ENCODE assay signal across 16 cellular contexts in the genomic region with DNA sequence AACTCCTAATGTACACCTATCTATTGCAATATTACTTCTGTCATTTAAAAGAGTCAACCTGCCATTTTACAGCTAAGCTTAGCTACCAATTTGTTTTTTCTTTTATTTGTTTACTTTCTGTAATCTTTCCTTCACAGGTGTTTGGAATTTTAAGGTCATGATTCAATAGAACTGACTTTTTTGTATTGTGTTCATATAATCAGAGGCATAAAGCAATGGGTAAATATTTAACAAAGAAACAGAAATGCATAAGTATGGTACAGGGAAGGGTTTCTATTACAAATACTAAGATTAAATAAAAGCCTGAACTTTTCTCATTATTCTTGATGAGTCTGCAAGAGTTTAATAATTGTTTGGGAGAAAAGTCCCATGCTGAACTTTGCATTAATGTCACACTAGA. TPM values are rescaled to one million over a fixed set of nuclear protein-coding genes. Genes with fewer than 3 reads are reported as not detected.
A peak's percentile ranks its signal among the peaks of the same experiment; 100 is the strongest.
DNase-seq lines count a peak whose midpoint lies in the region; TF ChIP-seq lines count a peak whose summit lies in the region.
"Had no signal": no experiment of that assay in that cellular context is flagged by ENCODE, and none has a peak within 500 bp of the region (broad histone marks: within the 10 kb centered on the region; RNA-seq: fewer than 3 reads in every experiment).

No MANE protein-coding gene starts in this region.

- no peaks in the 10 kb centered on the region for H3K27me3 ChIP-seq in OCI-LY3 (ENCODE audit: low read depth, low read length)
- H3K27me3 ChIP-seq in effector memory CD4-positive, alpha-beta T cell (replicated peaks; ENCODE audit: control insufficient read depth, insufficient read depth, low read length, poor library complexity, severe bottlenecking), result no peaks in the 10 kb centered on the region
- H3K27me3 ChIP-seq: BLaER1 had no signal

- no peak overlapping the region for H3K27ac ChIP-seq in OCI-LY3 (ENCODE audit: low read length)
- H3K27ac ChIP-seq in effector memory CD4-positive, alpha-beta T cell (ENCODE audit: insufficient read depth, low read length, poor library complexity, severe bottlenecking), result no peak overlapping the region
- H3K27ac ChIP-seq in RWPE1, result no peak overlapping the region
- H3K27ac ChIP-seq: BLaER1 had no signal

- peaks cover 15% of the 10 kb centered on the region for H3K4me1 ChIP-seq in OCI-LY3 (ENCODE audit: low read length)
- no peaks in the 10 kb centered on the region for H3K4me1 ChIP-seq in effector memory CD4-positive, alpha-beta T cell (ENCODE audit: control insufficient read depth, insufficient read depth, low read length, poor library complexity, severe bottlenecking)

- peak overlapping the region in 1 of 2 donors; percentile 62 for H3K4me3 Mint-ChIP-seq in CD14-positive monocyte
- H3K4me3 Mint-ChIP-seq in dendritic cell treated with granulocyte-macrophage colony-stimulating factor and Interleukin-4, amounts not matched to agents 40 ng/mL and 50 ng/mL, for 4 days, result no peak overlapping the region
- no peak overlapping the region for H3K4me3 Mint-ChIP-seq in progenitor cell of endocrine pancreas (ENCODE audit: low read depth)
- H3K4me3 Mint-ChIP-seq in mesothelial cell of epicardium, result no peak overlapping the region
- H3K4me3 Mint-ChIP-seq: CD8-positive, alpha-beta T cell; GM23338; IgD-negative memory B cell had no signal

- peaks cover 0 to 2% (median 1%) of the 10 kb centered on the region in 3 donors for H3K27me3 Mint-ChIP-seq in CD14-positive monocyte (ENCODE audit: low read depth in 3 of 3)
- no peaks in the 10 kb centered on the region for H3K27me3 Mint-ChIP-seq in dendritic cell treated with granulocyte-macrophage colony-stimulating factor and Interleukin-4, amounts not matched to agents 40 ng/mL and 50 ng/mL, for 4 days
- H3K27me3 Mint-ChIP-seq in progenitor cell of endocrine pancreas, result no peaks in the 10 kb centered on the region
- H3K27me3 Mint-ChIP-seq in mesothelial cell of epicardium (ENCODE audit: low read depth), result no peaks in the 10 kb centered on the region
- H3K27me3 Mint-ChIP-seq: IgD-negative memory B cell had no signal

- H3K79me2 ChIP-seq in OCI-LY3 (ENCODE audit: low read length), result no peaks in the 10 kb centered on the region

- POLR2A ChIA-PET in RWPE1 (lab: Yijun Ruan, JAX; ENCODE audit: low non-redundant PET), result no interaction called here

- no peaks in the 10 kb centered on the region for H3K36me3 Mint-ChIP-seq in CD14-positive monocyte
- H3K36me3 Mint-ChIP-seq in dendritic cell treated with granulocyte-macrophage colony-stimulating factor and Interleukin-4, amounts not matched to agents 40 ng/mL and 50 ng/mL, for 4 days (ENCODE audit: low read depth), result no peaks in the 10 kb centered on the region
- no peaks in the 10 kb centered on the region for H3K36me3 Mint-ChIP-seq in progenitor cell of endocrine pancreas (ENCODE audit: insufficient read depth)
- H3K36me3 Mint-ChIP-seq in mesothelial cell of epicardium, result no peaks in the 10 kb centered on the region
- H3K36me3 Mint-ChIP-seq: CD8-positive, alpha-beta T cell; IgD-negative memory B cell had no signal

- TF ChIP-seq CTCF in CD14-positive monocyte (IDR thresholded peaks at IDR 0.05), result no peak
- no peak for TF ChIP-seq CTCF in OCI-LY3 (IDR thresholded peaks at IDR 0.05; ENCODE audit: low read depth, low read length)
- no peak for TF ChIP-seq CTCF in progenitor cell of endocrine pancreas (IDR thresholded peaks at IDR 0.05; ENCODE audit: unreplicated experiment)
- TF ChIP-seq CTCF in mesothelial cell of epicardium (IDR thresholded peaks at IDR 0.05; ENCODE audit: unreplicated experiment), result no peak
- TF ChIP-seq CTCF in RWPE1 (conservative IDR thresholded peaks at IDR 0.05; ENCODE audit: low read depth), result no peak

- peaks cover 0 to 2% (median 0%) of the 10 kb centered on the region in 7 donors for H3K9me3 Mint-ChIP-seq in CD14-positive monocyte
- no peaks in the 10 kb centered on the region for H3K9me3 Mint-ChIP-seq in dendritic cell treated with granulocyte-macrophage colony-stimulating factor and Interleukin-4, amounts not matched to agents 40 ng/mL and 50 ng/mL, for 4 days
- H3K9me3 Mint-ChIP-seq in progenitor cell of endocrine pancreas (ENCODE audit: low read depth), result no peaks in the 10 kb centered on the region
- no peaks in the 10 kb centered on the region for H3K9me3 Mint-ChIP-seq in mesothelial cell of epicardium
- H3K9me3 Mint-ChIP-seq: CD8-positive, alpha-beta T cell; GM23338 had no signal

- H2AFZ ChIP-seq in OCI-LY3 (ENCODE audit: low read depth, low read length), result no peak overlapping the region
- H2AFZ ChIP-seq: GM23338 had no signal

- H3K4me2 ChIP-seq in OCI-LY3 (ENCODE audit: low read length), result peak overlapping the region; percentile 19
- H3K4me2 ChIP-seq: BLaER1, GM23338 had no signal

- H3K4me3 ChIP-seq in OCI-LY3 (ENCODE audit: low read length), result no peak overlapping the region
- no peak overlapping the region for H3K4me3 ChIP-seq in effector memory CD4-positive, alpha-beta T cell (ENCODE audit: insufficient read depth, low read depth, low read length, poor library complexity, severe bottlenecking)
- H3K4me3 ChIP-seq: BLaER1, GM23338 had no signal

- peaks cover 37% of the 10 kb centered on the region for H3K4me1 Mint-ChIP-seq in CD14-positive monocyte
- peaks cover 17% of the 10 kb centered on the region for H3K4me1 Mint-ChIP-seq in dendritic cell treated with granulocyte-macrophage colony-stimulating factor and Interleukin-4, amounts not matched to agents 40 ng/mL and 50 ng/mL, for 4 days (ENCODE audit: low read depth)
- H3K4me1 Mint-ChIP-seq in progenitor cell of endocrine pancreas (ENCODE audit: low read depth), result peaks cover 7% of the 10 kb centered on the region
- no peaks in the 10 kb centered on the region for H3K4me1 Mint-ChIP-seq in mesothelial cell of epicardium
- H3K4me1 Mint-ChIP-seq: GM23338, IgD-negative memory B cell had no signal

- peak overlapping the region in 6 of 7 donors; percentile 72 to 91 (median 85) for H3K27ac Mint-ChIP-seq in CD14-positive monocyte
- peak overlapping the region; percentile 61 for H3K27ac Mint-ChIP-seq in dendritic cell treated with granulocyte-macrophage colony-stimulating factor and Interleukin-4, amounts not matched to agents 40 ng/mL and 50 ng/mL, for 4 days
- H3K27ac Mint-ChIP-seq in progenitor cell of endocrine pancreas, result peak overlapping the region; percentile 2
- no peak overlapping the region for H3K27ac Mint-ChIP-seq in mesothelial cell of epicardium
- H3K27ac Mint-ChIP-seq: CD8-positive, alpha-beta T cell; GM23338; IgD-negative memory B cell had no signal

- no peak overlapping the region for H3K9ac ChIP-seq in OCI-LY3 (ENCODE audit: low read length)
- H3K9ac ChIP-seq: BLaER1 had no signal

- intact Hi-C loops in CD14-positive monocyte (cut with micrococcal nuclease), result loop anchor here in 1 of 2 donors (5.0 kb wide), 1 partner anchor 35 kb away; no protein-coding TSS in a partner anchor
- intact Hi-C loops in dendritic cell treated with granulocyte-macrophage colony-stimulating factor and Interleukin-4, amounts not matched to agents 40 ng/mL and 50 ng/mL, for 4 days (cut with micrococcal nuclease), result no loop called here

- CTCF ChIA-PET in RWPE1 (lab: Yijun Ruan, JAX), result no interaction called here

- no peak for DNase-seq in CD14-positive monocyte (ENCODE audit: low spot score)
- DNase-seq in progenitor cell of endocrine pancreas (ENCODE audit: low spot score, unreplicated experiment), result no peak
- no peak for DNase-seq in mesothelial cell of epicardium (ENCODE audit: low spot score in 2 of 2, unreplicated experiment in 2 of 2)
- DNase-seq in effector memory CD4-positive, alpha-beta T cell, result no peak
- DNase-seq in RWPE1 (ENCODE audit: low spot score), result no peak
- DNase-seq: 8988T; Calu3; CD8-positive, alpha-beta T cell; DMS79; GF-D8; HCEC 1CT had no signal

- no peaks in the 10 kb centered on the region for H3K36me3 ChIP-seq in OCI-LY3 (replicated peaks; ENCODE audit: low read depth, low read length)
- no peaks in the 10 kb centered on the region for H3K36me3 ChIP-seq in effector memory CD4-positive, alpha-beta T cell (ENCODE audit: control insufficient read depth, insufficient read depth, low read length)
- H3K36me3 ChIP-seq: BLaER1 had no signal

- no peaks in the 10 kb centered on the region for H3K9me3 ChIP-seq in OCI-LY3 (ENCODE audit: insufficient read depth, low read length)
- no peaks in the 10 kb centered on the region for H3K9me3 ChIP-seq in effector memory CD4-positive, alpha-beta T cell (ENCODE audit: control insufficient read depth, low read length)
- H3K9me3 ChIP-seq: BLaER1 had no signal

- no peaks in the 10 kb centered on the region for H4K20me1 ChIP-seq in OCI-LY3 (ENCODE audit: insufficient read depth, low read length)
- H4K20me1 ChIP-seq: BLaER1 had no signal

RNA-seq across cellular contexts. Expression of a gene that starts 35.1 kb away (rescaled TPM):
- 10 to 100 TPM; 62.0 to 68.6 TPM for polyA plus RNA-seq in CD14-positive monocyte
- total RNA-seq in progenitor cell of endocrine pancreas (65.4 and 66.2 TPM in 2 replicates), mesothelial cell of epicardium (73.3 to 76.4 TPM (median 74.4 TPM) in 3 replicates)
